In genomic region chr16:27595461-27595860, GRCh38 we compare ENCODE assay signal across 24 cellular contexts.
"Had no signal": no experiment of that assay in that cellular context is flagged by ENCODE, and none has a peak within 500 bp of the region (broad histone marks: within the 10 kb centered on the region; RNA-seq: fewer than 3 reads in every experiment).

No MANE protein-coding gene starts in this region.

- FAIRE-seq: endometrium, kidney, TTC549 had no signal

- ATAC-seq: activated CD8-positive, alpha-beta T cell treated with anti-CD3 and anti-CD28 coated beads for 36 hours; activated naive CD8-positive, alpha-beta T cell treated with anti-CD3 and anti-CD28 coated beads, Interleukin-2, amount 50 U/mL, for 24 hours; activated T-cell treated with anti-CD3 and anti-CD28 coated beads, Interleukin-2, amount 50 U/mL, for 4 hours; gastrocnemius medialis; left lobe of liver; psoas muscle; right cardiac atrium; stimulated activated naive CD8-positive, alpha-beta T cell treated with anti-CD3 and anti-CD28 coated beads, Interleukin-15, amount 100 ng/mL, for 72 hours had no signal

- H3K27me3 ChIP-seq: gastrocnemius medialis, suprapubic skin had no signal

- H3K4me1 Mint-ChIP-seq: activated naive CD4-positive, alpha-beta T cell treated with anti-CD3 and anti-CD28 coated beads, Interleukin-2, amount 10 ng/mL, durations not matched to agents 7 days and 5 days; activated naive CD8-positive, alpha-beta T cell treated with anti-CD3 and anti-CD28 coated beads, Interleukin-2, amount 50 U/mL, for 24 hours; stimulated activated naive CD8-positive, alpha-beta T cell treated with anti-CD3 and anti-CD28 coated beads, Interleukin-15, amount 100 ng/mL, for 72 hours had no signal

- H3K27ac ChIP-seq: gastrocnemius medialis, psoas muscle, suprapubic skin had no signal

- H3K27me3 Mint-ChIP-seq: activated CD8-positive, alpha-beta T cell treated with anti-CD3 and anti-CD28 coated beads for 36 hours; activated naive CD4-positive, alpha-beta T cell treated with anti-CD3 and anti-CD28 coated beads, Interleukin-2, amount 10 ng/mL, durations not matched to agents 7 days and 5 days; activated naive CD8-positive, alpha-beta T cell treated with anti-CD3 and anti-CD28 coated beads, Interleukin-2, amount 50 U/mL, for 24 hours; stimulated activated naive CD8-positive, alpha-beta T cell treated with anti-CD3 and anti-CD28 coated beads, Interleukin-15, amount 100 ng/mL, for 72 hours had no signal

- H3K36me3 ChIP-seq: gastrocnemius medialis, suprapubic skin had no signal

- H3K4me3 Mint-ChIP-seq: activated CD8-positive, alpha-beta T cell treated with anti-CD3 and anti-CD28 coated beads for 36 hours; activated naive CD4-positive, alpha-beta T cell treated with anti-CD3 and anti-CD28 coated beads, Interleukin-2, amount 10 ng/mL, durations not matched to agents 7 days and 5 days; activated naive CD8-positive, alpha-beta T cell treated with anti-CD3 and anti-CD28 coated beads, Interleukin-2, amount 50 U/mL, for 24 hours; activated T-cell treated with anti-CD3 and anti-CD28 coated beads, Interleukin-2, amount 50 U/mL, for 4 hours; neural crest cell; stimulated activated naive CD8-positive, alpha-beta T cell treated with anti-CD3 and anti-CD28 coated beads, Interleukin-15, amount 100 ng/mL, for 72 hours; T-helper 2 cell treated with Interferon-gamma antibody and Interleukin-4, amounts not matched to agents 5 μg/mL and 100 μg/mL, for 36 hours had no signal

- DNase-seq: activated CD4-positive, alpha-beta T cell treated with anti-CD3 and anti-CD28 coated beads for 48 hours; activated CD4-positive, CD25-positive, alpha-beta regulatory T cell; activated CD8-positive, alpha-beta memory T cell treated with anti-CD3 and anti-CD28 coated beads, Interleukin-2, amount 50 U/mL, for 4 hours; activated CD8-positive, alpha-beta T cell treated with anti-CD3 and anti-CD28 coated beads for 36 hours; activated effector memory CD4-positive, alpha-beta T cell treated with Interleukin-2 at 50 U/mL for 16 hours; activated naive CD4-positive, alpha-beta T cell treated with anti-CD3 and anti-CD28 coated beads, Interleukin-2, amount 10 ng/mL, durations not matched to agents 7 days and 5 days; activated naive CD8-positive, alpha-beta T cell treated with anti-CD3 and anti-CD28 coated beads, Interleukin-2, amount 50 U/mL, for 24 hours; activated T-cell treated with anti-CD3 and anti-CD28 coated beads, Interleukin-2, amount 50 U/mL, for 4 hours; anterior cingulate cortex; cerebellar nuclear complex; cortex of kidney; gastrocnemius medialis; head of caudate nucleus; kidney; psoas muscle; right cardiac atrium; stimulated activated naive CD8-positive, alpha-beta T cell treated with anti-CD3 and anti-CD28 coated beads, Interleukin-15, amount 100 ng/mL, for 72 hours; trophoblast cell had no signal

- H3K4me1 ChIP-seq: gastrocnemius medialis, psoas muscle had no signal

- H3K27ac Mint-ChIP-seq: activated CD8-positive, alpha-beta T cell treated with anti-CD3 and anti-CD28 coated beads for 36 hours; activated naive CD4-positive, alpha-beta T cell treated with anti-CD3 and anti-CD28 coated beads, Interleukin-2, amount 10 ng/mL, durations not matched to agents 7 days and 5 days; activated naive CD8-positive, alpha-beta T cell treated with anti-CD3 and anti-CD28 coated beads, Interleukin-2, amount 50 U/mL, for 24 hours; T-helper 2 cell treated with Interferon-gamma antibody and Interleukin-4, amounts not matched to agents 5 μg/mL and 100 μg/mL, for 36 hours had no signal

- H3K9me3 ChIP-seq: gastrocnemius medialis, psoas muscle, suprapubic skin had no signal

- H3K4me3 ChIP-seq: gastrocnemius medialis, psoas muscle, suprapubic skin had no signal

- H3K9me3 Mint-ChIP-seq: activated CD8-positive, alpha-beta T cell treated with anti-CD3 and anti-CD28 coated beads for 36 hours; activated naive CD4-positive, alpha-beta T cell treated with anti-CD3 and anti-CD28 coated beads, Interleukin-2, amount 10 ng/mL, durations not matched to agents 7 days and 5 days; activated naive CD8-positive, alpha-beta T cell treated with anti-CD3 and anti-CD28 coated beads, Interleukin-2, amount 50 U/mL, for 24 hours; activated T-cell treated with anti-CD3 and anti-CD28 coated beads, Interleukin-2, amount 50 U/mL, for 4 hours; neural crest cell; stimulated activated naive CD8-positive, alpha-beta T cell treated with anti-CD3 and anti-CD28 coated beads, Interleukin-15, amount 100 ng/mL, for 72 hours; T-helper 2 cell treated with Interferon-gamma antibody and Interleukin-4, amounts not matched to agents 5 μg/mL and 100 μg/mL, for 36 hours had no signal
